ENCODE assay signal across 1 cellular context in the genomic region with DNA sequence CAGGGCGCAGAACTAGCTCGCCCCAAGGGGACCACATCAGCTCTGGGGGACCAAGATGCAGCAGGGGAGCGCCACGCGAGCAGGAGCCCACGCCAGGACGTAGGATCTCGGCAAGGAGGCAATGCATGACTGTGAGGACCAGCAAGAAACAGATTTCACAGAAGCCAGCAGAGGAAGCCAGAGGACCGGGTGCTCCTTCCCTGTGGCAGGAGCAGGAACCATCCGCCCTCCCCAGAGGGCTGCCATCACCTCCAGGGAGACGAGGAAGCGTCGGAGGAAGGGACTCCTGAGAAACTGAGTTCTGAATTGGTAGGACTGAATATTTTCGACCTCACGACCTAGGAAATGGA.
TF ChIP-seq lines count a peak whose summit lies in the region.

No MANE protein-coding gene starts in this region.

TF ChIP-seq in H1, 55 proteins besides CTCF, POLR2A, EP300 and RAD21:
- TF ChIP-seq, protein P1, sequence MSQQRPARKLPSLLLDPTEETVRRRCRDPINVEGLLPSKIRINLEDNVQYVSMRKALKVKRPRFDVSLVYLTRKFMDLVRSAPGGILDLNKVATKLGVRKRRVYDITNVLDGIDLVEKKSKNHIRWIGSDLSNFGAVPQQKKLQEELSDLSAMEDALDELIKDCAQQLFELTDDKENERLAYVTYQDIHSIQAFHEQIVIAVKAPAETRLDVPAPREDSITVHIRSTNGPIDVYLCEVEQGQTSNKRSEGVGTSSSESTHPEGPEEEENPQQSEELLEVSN (IDR thresholded peaks at IDR 0.05), result no peak
- TF ChIP-seq HDAC6 (IDR thresholded peaks at IDR 0.05; ENCODE audit: low read depth, low read length) (no peak), YY1 (IDR thresholded peaks at IDR 0.05; ENCODE audit: low read depth, low read length) (no peak), CREB1 (IDR thresholded peaks at IDR 0.05) (no peak)
